ENCODE assay signal across 1 cellular context in genomic region chr6:43492673-43493072, GRCh38.
TF ChIP-seq lines count a peak whose summit lies in the region.

No MANE protein-coding gene starts in this region.

TF ChIP-seq in K562, 482 proteins besides CTCF, POLR2A, EP300 and RAD21:
- TF ChIP-seq ZBTB9 (CRISPR knock-in tag; IDR thresholded peaks at IDR 0.05) = no peak
- TF ChIP-seq ATF2 (CRISPR knock-in tag; IDR thresholded peaks at IDR 0.05) = 0 out of 2 replicates have a peak, but pooled peaks have one; percentile 32
